In the genomic region with DNA sequence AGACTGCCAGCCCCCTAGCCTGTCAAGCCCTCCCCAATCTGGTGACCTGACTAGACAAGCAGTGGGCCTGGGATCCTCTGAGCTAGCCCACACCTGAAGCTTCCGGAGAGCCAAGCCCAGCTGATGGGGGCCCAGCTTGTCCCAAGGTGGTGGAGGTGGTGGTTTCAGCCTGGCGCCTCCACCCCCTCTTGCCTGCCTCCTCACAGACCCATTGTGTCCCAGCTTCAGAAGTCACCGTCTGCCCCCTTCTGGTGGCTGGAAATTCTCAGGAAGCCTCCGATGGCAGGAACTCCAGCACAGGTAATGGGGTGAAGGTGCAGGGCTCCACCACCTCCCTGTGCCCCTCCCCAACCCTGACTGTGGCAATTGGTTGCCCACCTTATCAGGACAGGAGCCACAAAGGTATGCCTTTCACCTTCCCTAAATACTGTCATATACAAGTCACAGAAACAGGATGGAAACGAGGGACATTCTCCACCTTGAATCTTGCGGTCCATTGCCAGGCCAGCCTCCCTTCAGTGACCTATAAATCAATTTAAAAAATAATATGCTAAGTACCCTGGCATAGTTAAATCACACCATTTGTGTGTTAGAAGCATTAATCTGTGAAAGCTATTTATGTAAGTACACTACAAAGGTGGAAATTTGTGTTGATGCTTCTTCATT, we compare ENCODE assay signal across 8 cellular contexts.
DNase-seq lines count a peak whose midpoint lies in the region; ATAC-seq and TF ChIP-seq lines count a peak whose summit lies in the region.

No MANE protein-coding gene starts in this region.

- no peak overlapping the region for H3K27ac ChIP-seq in breast epithelium

- H3K4me1 ChIP-seq in breast epithelium, result no peaks in the 10 kb centered on the region

- TF ChIP-seq POLR2A in breast epithelium (IDR thresholded peaks at IDR 0.05), result no peak

- DNase-seq in DMS 273 treated with DMSO at 0.1 percent for 48 hours (lab: John Stamatoyannopoulos, UW) (peak; percentile 42), KG1 (lab: John Stamatoyannopoulos, UW) (peak; percentile 8), breast epithelium (ENCODE audit: low spot score in 2 of 2) (peak; percentile 40 to 68), kidney epithelial cell (ENCODE audit: low read depth) (peak; percentile 7)
- DNase-seq in stimulated activated CD4-positive, alpha-beta T cell treated with anti-CD3 and anti-CD28 coated beads, Interleukin-2, amount 100 ng/mL, for 24 hours, result peak; percentile 35 to 61

- no peaks in the 10 kb centered on the region for H3K9me3 ChIP-seq in breast epithelium

- peak in 2 of 3 donors; percentile 62 to 77 for TF ChIP-seq CTCF in breast epithelium (IDR thresholded peaks at IDR 0.05)
- TF ChIP-seq CTCF in kidney epithelial cell (IDR thresholded peaks at IDR 0.05; ENCODE audit: insufficient read depth, low read length, poor library complexity, severe bottlenecking), result peak; percentile 74

- intact Hi-C loops in breast epithelium (cut with DNase I; ENCODE audit: low total_unique reads), result no loop called here

- H3K36me3 ChIP-seq in breast epithelium (no peaks in the 10 kb centered on the region), kidney epithelial cell (ENCODE audit: control insufficient read depth, insufficient read depth, low read length) (no peaks in the 10 kb centered on the region)

- H3K4me3 ChIP-seq in breast epithelium (no peak overlapping the region), kidney epithelial cell (ENCODE audit: low read depth, low read length) (no peak overlapping the region)

- H3K27me3 ChIP-seq in breast epithelium (no peaks in the 10 kb centered on the region), kidney epithelial cell (ENCODE audit: control insufficient read depth, insufficient read depth, low read length) (peaks cover 2% of the 10 kb centered on the region)

- ATAC-seq in SK-N-SH treated with all-trans-retinoic acid at 6 μM for 48 hours (peak; percentile 78), GM18868 (IDR thresholded peaks at IDR 0.05; ENCODE audit: unreplicated experiment) (no peak), GM19397 (IDR thresholded peaks at IDR 0.05; ENCODE audit: unreplicated experiment) (no peak)

TF ChIP-seq in SK-N-SH treated with all-trans-retinoic acid at 6 μM for 48 hours, 23 proteins besides CTCF, POLR2A, EP300 and RAD21:
- TF ChIP-seq, protein P1, sequence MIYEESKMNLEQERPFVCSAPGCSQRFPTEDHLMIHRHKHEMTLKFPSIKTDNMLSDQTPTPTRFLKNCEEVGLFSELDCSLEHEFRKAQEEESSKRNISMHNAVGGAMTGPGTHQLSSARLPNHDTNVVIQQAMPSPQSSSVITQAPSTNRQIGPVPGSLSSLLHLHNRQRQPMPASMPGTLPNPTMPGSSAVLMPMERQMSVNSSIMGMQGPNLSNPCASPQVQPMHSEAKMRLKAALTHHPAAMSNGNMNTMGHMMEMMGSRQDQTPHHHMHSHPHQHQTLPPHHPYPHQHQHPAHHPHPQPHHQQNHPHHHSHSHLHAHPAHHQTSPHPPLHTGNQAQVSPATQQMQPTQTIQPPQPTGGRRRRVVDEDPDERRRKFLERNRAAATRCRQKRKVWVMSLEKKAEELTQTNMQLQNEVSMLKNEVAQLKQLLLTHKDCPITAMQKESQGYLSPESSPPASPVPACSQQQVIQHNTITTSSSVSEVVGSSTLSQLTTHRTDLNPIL (CRISPR knock-in tag; IDR thresholded peaks at IDR 0.05; ENCODE audit: low read depth), result no peak
- TF ChIP-seq CSDC2 (CRISPR knock-in tag; IDR thresholded peaks at IDR 0.05), result no peak
- no peak for TF ChIP-seq ARNTL (CRISPR knock-in tag; IDR thresholded peaks at IDR 0.05; ENCODE audit: borderline replicate concordance, low read depth)
- no peak for TF ChIP-seq ZNF70 (CRISPR knock-in tag; IDR thresholded peaks at IDR 0.05)
- TF ChIP-seq BACH2 (CRISPR knock-in tag; IDR thresholded peaks at IDR 0.05; ENCODE audit: borderline replicate concordance), result no peak
- no peak for TF ChIP-seq ZFP3 (CRISPR knock-in tag; IDR thresholded peaks at IDR 0.05)
- TF ChIP-seq ZFP30 (CRISPR knock-in tag; IDR thresholded peaks at IDR 0.05), result no peak
- no peak for TF ChIP-seq ZC3H10 (CRISPR knock-in tag; IDR thresholded peaks at IDR 0.05)
- no peak for TF ChIP-seq OSR1 (CRISPR knock-in tag; IDR thresholded peaks at IDR 0.05)
- no peak for TF ChIP-seq ZNF8 (CRISPR knock-in tag; IDR thresholded peaks at IDR 0.05)
- TF ChIP-seq, protein P2, sequence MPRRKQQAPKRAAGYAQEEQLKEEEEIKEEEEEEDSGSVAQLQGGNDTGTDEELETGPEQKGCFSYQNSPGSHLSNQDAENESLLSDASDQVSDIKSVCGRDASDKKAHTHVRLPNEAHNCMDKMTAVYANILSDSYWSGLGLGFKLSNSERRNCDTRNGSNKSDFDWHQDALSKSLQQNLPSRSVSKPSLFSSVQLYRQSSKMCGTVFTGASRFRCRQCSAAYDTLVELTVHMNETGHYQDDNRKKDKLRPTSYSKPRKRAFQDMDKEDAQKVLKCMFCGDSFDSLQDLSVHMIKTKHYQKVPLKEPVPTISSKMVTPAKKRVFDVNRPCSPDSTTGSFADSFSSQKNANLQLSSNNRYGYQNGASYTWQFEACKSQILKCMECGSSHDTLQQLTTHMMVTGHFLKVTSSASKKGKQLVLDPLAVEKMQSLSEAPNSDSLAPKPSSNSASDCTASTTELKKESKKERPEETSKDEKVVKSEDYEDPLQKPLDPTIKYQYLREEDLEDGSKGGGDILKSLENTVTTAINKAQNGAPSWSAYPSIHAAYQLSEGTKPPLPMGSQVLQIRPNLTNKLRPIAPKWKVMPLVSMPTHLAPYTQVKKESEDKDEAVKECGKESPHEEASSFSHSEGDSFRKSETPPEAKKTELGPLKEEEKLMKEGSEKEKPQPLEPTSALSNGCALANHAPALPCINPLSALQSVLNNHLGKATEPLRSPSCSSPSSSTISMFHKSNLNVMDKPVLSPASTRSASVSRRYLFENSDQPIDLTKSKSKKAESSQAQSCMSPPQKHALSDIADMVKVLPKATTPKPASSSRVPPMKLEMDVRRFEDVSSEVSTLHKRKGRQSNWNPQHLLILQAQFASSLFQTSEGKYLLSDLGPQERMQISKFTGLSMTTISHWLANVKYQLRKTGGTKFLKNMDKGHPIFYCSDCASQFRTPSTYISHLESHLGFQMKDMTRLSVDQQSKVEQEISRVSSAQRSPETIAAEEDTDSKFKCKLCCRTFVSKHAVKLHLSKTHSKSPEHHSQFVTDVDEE (CRISPR knock-in tag; IDR thresholded peaks at IDR 0.05), result no peak
- TF ChIP-seq PATZ1 (CRISPR knock-in tag; IDR thresholded peaks at IDR 0.05; ENCODE audit: borderline replicate concordance), result no peak
- TF ChIP-seq ISL1 (CRISPR knock-in tag; IDR thresholded peaks at IDR 0.05), result no peak
- TF ChIP-seq ZNF565 (CRISPR knock-in tag; conservative IDR thresholded peaks at IDR 0.05; ENCODE audit: low read depth), result no peak
- no peak for TF ChIP-seq TOX (CRISPR knock-in tag; IDR thresholded peaks at IDR 0.05; ENCODE audit: borderline replicate concordance)
- TF ChIP-seq, protein P3, sequence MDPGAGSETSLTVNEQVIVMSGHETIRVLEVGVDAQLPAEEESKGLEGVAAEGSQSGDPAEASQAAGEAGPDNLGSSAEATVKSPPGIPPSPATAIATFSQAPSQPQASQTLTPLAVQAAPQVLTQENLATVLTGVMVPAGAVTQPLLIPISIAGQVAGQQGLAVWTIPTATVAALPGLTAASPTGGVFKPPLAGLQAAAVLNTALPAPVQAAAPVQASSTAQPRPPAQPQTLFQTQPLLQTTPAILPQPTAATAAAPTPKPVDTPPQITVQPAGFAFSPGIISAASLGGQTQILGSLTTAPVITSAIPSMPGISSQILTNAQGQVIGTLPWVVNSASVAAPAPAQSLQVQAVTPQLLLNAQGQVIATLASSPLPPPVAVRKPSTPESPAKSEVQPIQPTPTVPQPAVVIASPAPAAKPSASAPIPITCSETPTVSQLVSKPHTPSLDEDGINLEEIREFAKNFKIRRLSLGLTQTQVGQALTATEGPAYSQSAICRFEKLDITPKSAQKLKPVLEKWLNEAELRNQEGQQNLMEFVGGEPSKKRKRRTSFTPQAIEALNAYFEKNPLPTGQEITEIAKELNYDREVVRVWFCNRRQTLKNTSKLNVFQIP (CRISPR knock-in tag; IDR thresholded peaks at IDR 0.05; ENCODE audit: borderline replicate concordance, low read depth), result no peak
- no peak for TF ChIP-seq TCF4 (CRISPR knock-in tag; IDR thresholded peaks at IDR 0.05; ENCODE audit: borderline replicate concordance)
- no peak for TF ChIP-seq ESRRG (CRISPR knock-in tag; IDR thresholded peaks at IDR 0.05)
